In the genomic region with DNA sequence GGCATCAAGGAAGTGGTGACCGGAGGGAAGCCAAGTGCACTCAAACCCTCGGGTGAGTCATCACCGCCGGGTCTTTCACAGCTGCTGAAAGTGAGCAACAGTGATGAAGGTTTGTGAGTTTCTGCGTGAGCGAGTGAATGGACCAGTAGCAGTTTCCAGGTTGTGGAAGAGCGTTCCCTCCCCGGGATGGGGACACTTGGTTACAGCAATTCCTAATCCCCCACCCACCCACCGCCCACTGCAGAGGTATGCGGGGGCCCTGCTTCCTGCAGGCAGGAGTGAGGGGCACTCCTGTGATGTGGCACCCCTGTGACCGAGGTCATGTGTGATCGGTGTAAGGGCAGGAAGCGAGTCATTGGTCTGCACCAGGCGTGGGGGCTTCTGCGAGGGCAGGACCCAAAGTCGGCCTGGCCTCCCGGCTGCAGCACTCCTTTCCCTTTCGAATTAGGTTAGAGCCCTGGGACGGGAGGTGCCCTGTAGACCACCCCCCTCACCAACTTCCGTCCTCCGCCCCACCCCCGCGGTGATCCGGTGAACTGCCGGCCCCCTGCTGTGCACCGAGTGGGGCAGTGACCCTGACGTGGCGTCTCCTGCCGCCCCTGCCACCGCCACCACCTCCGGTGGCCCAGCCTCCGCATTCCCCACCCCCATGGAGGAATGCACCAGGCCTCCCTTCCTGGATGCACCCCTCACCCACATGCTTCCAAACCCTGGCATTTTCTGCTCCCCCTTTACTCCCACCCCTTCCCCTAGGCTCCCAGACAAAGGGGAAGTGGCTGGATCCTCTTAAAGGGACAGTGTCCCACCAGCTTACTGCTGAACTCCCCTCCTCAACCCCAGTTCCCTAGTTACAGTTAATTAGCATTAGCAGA, we compare ENCODE assay signal across 8 cellular contexts.
DNase-seq lines count a peak whose midpoint lies in the region; ATAC-seq lines count a peak whose summit lies in the region.

No MANE protein-coding gene starts in this region.

- peak overlapping the region in 20 of 21 experiments; percentile 70 to 98 (median 85) for H3K27ac ChIP-seq in skin epidermis

- H3K27ac Mint-ChIP-seq in T-helper 2 cell treated with Interferon-gamma antibody and Interleukin-4, amounts not matched to agents 5 μg/mL and 100 μg/mL, for 36 hours, result peak overlapping the region; percentile 98

- H3K9me3 Mint-ChIP-seq in T-helper 2 cell treated with Interferon-gamma antibody and Interleukin-4, amounts not matched to agents 5 μg/mL and 100 μg/mL, for 36 hours, result peaks cover 3% of the 10 kb centered on the region

- ATAC-seq in HG03521 (IDR thresholded peaks at IDR 0.05; ENCODE audit: unreplicated experiment), result peak; percentile 41
- ATAC-seq in GM21367 (IDR thresholded peaks at IDR 0.05; ENCODE audit: unreplicated experiment), result no peak

- peaks cover 24% of the 10 kb centered on the region for H3K36me3 ChIP-seq in iPS-15b (ENCODE audit: control insufficient read depth, insufficient read depth, low read length)

- H3K4me3 ChIP-seq in iPS-15b (ENCODE audit: low read depth, low read length) (peak overlapping the region; percentile 52), skin epidermis (peak overlapping the region; percentile 25 to 51 (median 33))

- H3K4me3 Mint-ChIP-seq in T-helper 2 cell treated with Interferon-gamma antibody and Interleukin-4, amounts not matched to agents 5 μg/mL and 100 μg/mL, for 36 hours, result peak overlapping the region; percentile 89

- DNase-seq in Ammon's horn (ENCODE audit: low spot score) (peak; percentile 48), GM19238 (ENCODE audit: insufficient read length, low spot score) (peak; percentile 65), astrocyte of the hippocampus (ENCODE audit: low read depth, low spot score) (peak; percentile 97)
- peak; percentile 84 for DNase-seq in T-helper 2 cell treated with Interferon-gamma antibody and Interleukin-4, amounts not matched to agents 5 μg/mL and 100 μg/mL, for 36 hours (ENCODE audit: low spot score)

- peak overlapping the region; percentile 73 for H3K9ac ChIP-seq in iPS-15b (ENCODE audit: low read depth, low read length)

- peaks cover 13% of the 10 kb centered on the region for H3K4me1 Mint-ChIP-seq in T-helper 2 cell treated with Interferon-gamma antibody and Interleukin-4, amounts not matched to agents 5 μg/mL and 100 μg/mL, for 36 hours (ENCODE audit: low read depth)

- peaks cover 4% of the 10 kb centered on the region for H3K9me3 ChIP-seq in iPS-15b (ENCODE audit: control insufficient read depth, insufficient read depth, low read length)

- H3K27me3 Mint-ChIP-seq in T-helper 2 cell treated with Interferon-gamma antibody and Interleukin-4, amounts not matched to agents 5 μg/mL and 100 μg/mL, for 36 hours (ENCODE audit: low read depth), result no peaks in the 10 kb centered on the region

- H3K27me3 ChIP-seq in iPS-15b (ENCODE audit: control insufficient read depth, insufficient read depth, low read length), result no peaks in the 10 kb centered on the region

- peaks cover 7% of the 10 kb centered on the region for H3K4me1 ChIP-seq in iPS-15b (ENCODE audit: control insufficient read depth, insufficient read depth, low read length)

- H3K36me3 Mint-ChIP-seq in T-helper 2 cell treated with Interferon-gamma antibody and Interleukin-4, amounts not matched to agents 5 μg/mL and 100 μg/mL, for 36 hours (ENCODE audit: low read depth), result peaks cover 11% of the 10 kb centered on the region
